Comparison of ENCODE assay signal across 4 cellular contexts in genomic region chr14:22723814-22724213, GRCh38.
A peak's percentile ranks its signal among the peaks of the same experiment; 100 is the strongest.
TF ChIP-seq lines count a peak whose summit lies in the region.

No MANE protein-coding gene starts in this region.

TF ChIP-seq in A549, 52 proteins besides CTCF, POLR2A, EP300 and RAD21:
- TF ChIP-seq CBX2 (IDR thresholded peaks at IDR 0.05; ENCODE audit: borderline replicate concordance, low read depth), result no peak
- peak; percentile 55; the same call in 1 of the 2 replicates for TF ChIP-seq REST (IDR thresholded peaks at IDR 0.05)

TF ChIP-seq in GM23338, 12 proteins besides CTCF, POLR2A, EP300 and RAD21:
- no peak for TF ChIP-seq POLR2AphosphoS5 (IDR thresholded peaks at IDR 0.05; ENCODE audit: low read depth)
- TF ChIP-seq REST (IDR thresholded peaks at IDR 0.05; ENCODE audit: unreplicated experiment), result peak; percentile 39

TF ChIP-seq in Ishikawa, 13 proteins besides CTCF, POLR2A, EP300 and RAD21:
- TF ChIP-seq USF1 (IDR thresholded peaks at IDR 0.05), result no peak
- TF ChIP-seq NFIC (IDR thresholded peaks at IDR 0.05), result no peak
- peak; percentile 79 for TF ChIP-seq REST (IDR thresholded peaks at IDR 0.05; ENCODE audit: low read depth)
- no peak for TF ChIP-seq TCF12 (IDR thresholded peaks at IDR 0.05; ENCODE audit: low read depth)
- no peak for TF ChIP-seq ZBTB7A (IDR thresholded peaks at IDR 0.05; ENCODE audit: low read depth)

TF ChIP-seq in K562, 482 proteins besides CTCF, POLR2A, EP300 and RAD21:
- TF ChIP-seq EHMT2 (IDR thresholded peaks at IDR 0.05), result peak; percentile 30; the same call in 1 of the 2 replicates
- TF ChIP-seq NR2C2 (CRISPR knock-in tag; IDR thresholded peaks at IDR 0.05), result no peak
- TF ChIP-seq NR2C2 (tag; IDR thresholded peaks at IDR 0.05), result no peak
- no peak for TF ChIP-seq STAT5B (CRISPR knock-in tag; IDR thresholded peaks at IDR 0.05)
- TF ChIP-seq ZBTB1 (CRISPR knock-in tag; IDR thresholded peaks at IDR 0.05; ENCODE audit: borderline replicate concordance, low read depth), result no peak
- 0 out of 2 replicates have a peak, but pooled peaks have one; percentile 35 for TF ChIP-seq MIER1 (IDR thresholded peaks at IDR 0.05; ENCODE audit: low read depth)
